ENCODE assay signal across 10 cellular contexts in the genomic region with DNA sequence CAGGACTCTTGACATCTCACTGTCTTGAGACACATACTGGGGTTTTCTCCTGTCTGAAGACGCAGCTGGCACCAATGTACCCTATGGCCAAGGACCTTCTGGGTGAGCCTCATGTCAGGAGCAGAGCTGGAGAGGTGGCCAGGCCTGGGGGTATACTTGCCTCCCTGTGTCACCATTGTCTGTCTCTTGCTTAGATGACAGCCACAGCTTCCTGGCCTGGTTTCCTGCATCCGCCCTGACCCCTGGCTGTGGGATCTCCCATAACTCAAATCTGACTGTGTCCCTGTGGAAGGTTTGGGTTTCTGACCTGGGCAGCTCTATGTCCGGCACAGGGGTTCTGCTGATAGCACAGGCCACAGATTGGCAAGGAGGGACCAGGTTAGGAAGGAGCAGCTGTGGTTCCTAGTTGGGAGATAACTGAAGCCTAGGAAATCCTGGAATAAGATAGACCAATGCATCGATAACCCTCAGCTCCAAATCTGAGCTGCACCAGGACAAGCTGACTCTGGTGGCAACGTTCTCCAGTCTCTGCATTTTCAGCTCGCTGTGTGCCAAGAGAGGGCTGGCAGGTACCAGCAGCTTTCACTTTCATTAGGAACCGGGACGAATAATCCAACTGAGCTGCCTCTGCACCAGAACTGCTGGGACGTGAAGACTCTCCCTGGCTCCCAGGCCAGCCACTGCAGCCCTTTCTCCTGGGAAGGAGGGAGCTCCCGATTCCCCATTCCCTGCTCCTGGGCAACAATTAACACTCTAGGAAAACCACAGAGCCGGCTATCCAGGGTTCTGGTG. TPM values are rescaled to one million over a fixed set of nuclear protein-coding genes. Genes with fewer than 3 reads are reported as not detected.
DNase-seq lines count a peak whose midpoint lies in the region; ATAC-seq and TF ChIP-seq lines count a peak whose summit lies in the region.
"Had no signal": no experiment of that assay in that cellular context is flagged by ENCODE, and none has a peak within 500 bp of the region (broad histone marks: within the 10 kb centered on the region; RNA-seq: fewer than 3 reads in every experiment).

No MANE protein-coding gene starts in this region.

- H3K36me3 ChIP-seq in mammary epithelial cell (ENCODE audit: insufficient read depth, low read length) (no peaks in the 10 kb centered on the region), tibial artery (peaks cover 0 to 13% (median 11%) of the 10 kb centered on the region in 3 donors)

- in situ Hi-C loops in mammary epithelial cell (cut with MboI; ENCODE audit: low sequenced_read_pairs in 2 of 2), result loop anchor here in 1 of 2 donors (10.0 kb wide), 1 partner anchor 412 kb away; no protein-coding TSS in a partner anchor

- no peaks in the 10 kb centered on the region for H3K27me3 ChIP-seq in mammary epithelial cell (ENCODE audit: insufficient read depth, low read length)
- no peaks in the 10 kb centered on the region for H3K27me3 ChIP-seq in tibial artery

- peaks cover 97% of the 10 kb centered on the region for H3K79me2 ChIP-seq in mammary epithelial cell (ENCODE audit: insufficient read depth, low read length)

- TF ChIP-seq CTCF in mammary epithelial cell (conservative IDR thresholded peaks at IDR 0.05 in 1 of 2, IDR thresholded peaks at IDR 0.05 in 1 of 2; ENCODE audit: extremely low read depth in 1 of 2, insufficient read depth in 1 of 2, low read depth in 1 of 2, low read length in 2 of 2) (no peak), tibial artery (IDR thresholded peaks at IDR 0.05) (no peak)

- 31% methylated on average over 10 of the region's 11 CpGs for WGBS in mammary epithelial cell (ENCODE audit: low coverage, missing lambda C conversion rate)

- H3K27ac ChIP-seq in mammary epithelial cell (ENCODE audit: insufficient read depth, low read depth, low read length) (no peak overlapping the region), tibial artery (peak overlapping the region; percentile 87 to 90)

- H3K4me3 ChIP-seq in mammary epithelial cell (replicated peaks in 1 of 3; ENCODE audit: insufficient read depth in 1 of 3, low read depth in 2 of 3, low read length in 3 of 3) (no peak overlapping the region), tibial artery (peak overlapping the region; percentile 28 to 95)

- no peak overlapping the region for H3K9ac ChIP-seq in mammary epithelial cell (ENCODE audit: insufficient read depth, low read length)

- H2AFZ ChIP-seq in mammary epithelial cell (ENCODE audit: low read depth, low read length), result no peak overlapping the region

- H3K4me1 ChIP-seq in mammary epithelial cell (ENCODE audit: insufficient read depth, low read length), result peaks cover 27% of the 10 kb centered on the region
- peaks cover 0 to 85% (median 66%) of the 10 kb centered on the region in 4 donors for H3K4me1 ChIP-seq in tibial artery

- peak overlapping the region; percentile 30 for H3K4me2 ChIP-seq in mammary epithelial cell (ENCODE audit: insufficient read depth, low read depth, low read length)

- ATAC-seq in HG03045 (IDR thresholded peaks at IDR 0.05; ENCODE audit: unreplicated experiment), result no peak

- peaks cover 2% of the 10 kb centered on the region for H4K20me1 ChIP-seq in mammary epithelial cell (ENCODE audit: insufficient read depth, low read length)

- H3K4me3 Mint-ChIP-seq in activated T-cell treated with anti-CD3 and anti-CD28 coated beads, Interleukin-2, amount 50 U/mL, for 24 hours, result peak overlapping the region; percentile 94

- H3K9me3 ChIP-seq in mammary epithelial cell (replicated peaks; ENCODE audit: insufficient read depth, low read length) (no peaks in the 10 kb centered on the region), tibial artery (no peaks in the 10 kb centered on the region)

- no peaks in the 10 kb centered on the region for H3K9me3 Mint-ChIP-seq in activated T-cell treated with anti-CD3 and anti-CD28 coated beads, Interleukin-2, amount 50 U/mL, for 24 hours

- H3K4me1 Mint-ChIP-seq in activated T-cell treated with anti-CD3 and anti-CD28 coated beads, Interleukin-2, amount 50 U/mL, for 24 hours (ENCODE audit: low read depth), result peaks cover 82% of the 10 kb centered on the region

- dilution Hi-C loops in mammary epithelial cell (cut with HindIII; ENCODE audit: low sequenced_read_pairs), result no loop called here

- peak overlapping the region; percentile 84 for H3K27ac Mint-ChIP-seq in activated T-cell treated with anti-CD3 and anti-CD28 coated beads, Interleukin-2, amount 50 U/mL, for 24 hours

- CTCF ChIA-PET in mammary epithelial cell (lab: Charles Lee; ENCODE audit: low non-redundant PET), result no interaction called here

- no peaks in the 10 kb centered on the region for H3K27me3 Mint-ChIP-seq in activated T-cell treated with anti-CD3 and anti-CD28 coated beads, Interleukin-2, amount 50 U/mL, for 24 hours

- intact Hi-C loops in mammary epithelial cell (cut with micrococcal nuclease) (no loop called here), tibial artery (cut with DNase I; ENCODE audit: low total_unique reads) (no loop called here)

- peaks cover 92% of the 10 kb centered on the region for H3K36me3 Mint-ChIP-seq in activated T-cell treated with anti-CD3 and anti-CD28 coated beads, Interleukin-2, amount 50 U/mL, for 24 hours (ENCODE audit: low read depth)

- no TSS peak for BruUV-seq in mammary epithelial cell (replicated peaks; lab: Mats Ljungman, UMichigan)

- no peak for DNase-seq in activated T-cell treated with anti-CD3 and anti-CD28 coated beads, Interleukin-2, amount 50 U/mL, for 24 hours
- DNase-seq in activated T-cell treated with anti-CD3 and anti-CD28 coated beads, Interleukin-2, amount 50 U/mL, for 1 hour, result no peak
- no peak for DNase-seq in mammary epithelial cell
- DNase-seq in midbrain (lab: John Stamatoyannopoulos, UW), result peak; percentile 59
- no peak for DNase-seq in tibial artery
- DNase-seq in NCI-H1105 treated with DMSO at 0.1 percent for 48 hours (lab: John Stamatoyannopoulos, UW), result no peak
- no peak for DNase-seq in GM03348 (ENCODE audit: low spot score)
- DNase-seq: AML-193, NCI-H1048 had no signal

RNA-seq across cellular contexts. Expression of a gene that starts 5.0 kb away (rescaled TPM):
- 10 to 100 TPM; 34.4 to 42.5 TPM for total RNA-seq in mammary epithelial cell
- polyA plus RNA-seq in mammary epithelial cell, result 49.3 TPM
- 21.1 TPM for polyA minus RNA-seq in mammary epithelial cell

RNA-seq across cellular contexts. Expression of a gene that starts 7.1 kb away (rescaled TPM):
- 10 to 100 TPM; 36.4 to 46.3 TPM for total RNA-seq in mammary epithelial cell
- 15.8 TPM for polyA plus RNA-seq in mammary epithelial cell
- polyA minus RNA-seq in mammary epithelial cell, result 67.8 TPM

Comparison
In these comparisons a context has a peak if more than half of its experiments do, and no peak if none do; other contexts are left out.
1. H3K4me3 ChIP-seq: peak in tibial artery (2 of 2); none in mammary epithelial cell (0 of 3).